8 cellular contexts compared by ENCODE assay signal in the genomic region with DNA sequence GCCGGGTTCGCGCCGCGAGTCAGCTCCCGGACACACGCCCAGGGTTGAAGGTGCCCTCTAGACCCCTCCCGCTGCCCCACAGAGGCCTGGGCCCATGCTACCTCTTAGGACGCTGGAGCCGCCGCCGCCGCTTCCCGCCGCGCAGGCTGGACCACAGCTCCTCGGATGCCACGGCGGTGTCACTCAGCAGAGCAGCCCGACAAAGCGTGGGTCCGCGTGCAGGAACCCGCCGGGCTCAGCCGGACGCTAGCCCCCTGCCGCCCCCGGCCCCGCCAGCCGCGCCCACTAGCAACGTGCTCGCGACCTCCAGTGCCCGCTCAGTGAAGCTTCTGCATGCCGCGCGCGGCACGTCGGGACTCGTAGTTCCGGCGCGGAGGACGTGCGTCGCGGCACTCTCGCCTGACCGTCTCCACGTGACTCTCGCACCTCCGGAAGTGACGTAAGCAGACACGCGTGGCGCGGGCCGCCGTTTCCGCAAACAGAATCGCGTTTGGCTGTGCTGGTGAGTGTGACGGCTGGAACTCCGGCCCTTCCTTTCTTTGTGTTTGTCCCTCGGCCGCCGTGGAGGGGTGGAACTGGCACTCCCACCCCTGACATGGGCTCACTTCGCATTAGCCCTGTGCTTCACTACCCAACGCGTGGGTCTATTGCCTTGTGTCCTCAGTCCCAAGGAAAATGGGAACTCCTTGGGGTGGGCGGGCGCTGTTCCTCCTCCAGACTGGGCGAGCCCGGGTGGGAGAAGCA. TPM values are rescaled to one million over a fixed set of nuclear protein-coding genes. Genes with fewer than 3 reads are reported as not detected.
DNase-seq lines count a peak whose midpoint lies in the region; ATAC-seq and TF ChIP-seq lines count a peak whose summit lies in the region.

TSS of gene FAM210A (minus strand) at position 331 of the 744 bp plus-strand sequence. CDS start 44,481 bp downstream, outside the sequence.
TSS of gene RNMT (plus strand) at position 446 of the 744 bp plus-strand sequence. CDS start 4,845 bp downstream, outside the sequence.

- no peaks in the 10 kb centered on the region for H3K9me3 Mint-ChIP-seq in activated CD4-positive, alpha-beta T cell treated with anti-CD3 and anti-CD28 coated beads, Interleukin-2, amount 10 ng/mL, durations not matched to agents 24 days and 14 days

- H3K4me3 ChIP-seq in BJ (ENCODE audit: low read depth, low read length) (peak within 1 kb of the TSS; percentile 98), coronary artery (peak within 1 kb of the TSS; percentile 83)

- peaks cover 36% of the 10 kb centered on the region for H3K36me3 Mint-ChIP-seq in activated CD4-positive, alpha-beta T cell treated with anti-CD3 and anti-CD28 coated beads, Interleukin-2, amount 10 ng/mL, durations not matched to agents 24 days and 14 days (ENCODE audit: low read depth)

- ATAC-seq in HG03460 (IDR thresholded peaks at IDR 0.05; ENCODE audit: unreplicated experiment): peak; percentile 89

- POLR2A ChIA-PET in BJ (lab: Charles Lee): no interaction called here

- CTCF ChIA-PET in BJ (lab: Yijun Ruan, JAX): no interaction called here

- TF ChIP-seq CTCF in BJ (IDR thresholded peaks at IDR 0.05; ENCODE audit: insufficient read depth, low read depth, low read length) (no peak), coronary artery (IDR thresholded peaks at IDR 0.05) (no peak)

- peak within 1 kb of the TSS; percentile 85 for H3K4me3 Mint-ChIP-seq in activated CD4-positive, alpha-beta T cell treated with anti-CD3 and anti-CD28 coated beads, Interleukin-2, amount 10 ng/mL, durations not matched to agents 24 days and 14 days

- H3K27ac ChIP-seq in coronary artery (peak within 1 kb of the TSS; percentile 93 to 94), layer of hippocampus (ENCODE audit: low read depth, low read length) (peak within 1 kb of the TSS; percentile 92)

- H3K27ac Mint-ChIP-seq in activated CD4-positive, alpha-beta T cell treated with anti-CD3 and anti-CD28 coated beads, Interleukin-2, amount 10 ng/mL, durations not matched to agents 24 days and 14 days: peak within 1 kb of the TSS; percentile 83

- DNase-seq in BJ (ENCODE audit: low read depth) (peak; percentile 65), GM19240 (ENCODE audit: insufficient read length, low spot score) (peak; percentile 61), NCI-H526 (lab: John Stamatoyannopoulos, UW) (peak; percentile 69 to 94), coronary artery (ENCODE audit: low spot score) (peak; percentile 97)
- peak; percentile 99 for DNase-seq in activated CD4-positive, alpha-beta T cell treated with anti-CD3 and anti-CD28 coated beads, Interleukin-2, amount 10 ng/mL, durations not matched to agents 24 days and 14 days
- DNase-seq in stimulated activated CD4-positive, alpha-beta T cell treated with anti-CD3 and anti-CD28 coated beads, Interleukin-1b, Interleukin-23, amount 100 ng/mL, for 4 hours (ENCODE audit: low read depth in 2 of 2): peak; percentile 86 to 91

- intact Hi-C loops in activated CD4-positive, alpha-beta T cell treated with anti-CD3 and anti-CD28 coated beads, Interleukin-2, amount 10 ng/mL, durations not matched to agents 24 days and 14 days (cut with micrococcal nuclease): loop anchor here (1.0 to 10.0 kb wide), 6 partner anchors 52 to 1022 kb away; partner anchors contain the start of genes CEP192, CEP76 and PSMG2

- H3K36me3 ChIP-seq in BJ (ENCODE audit: control insufficient read depth, insufficient read depth, low read length): no peaks in the 10 kb centered on the region

- peaks cover 57% of the 10 kb centered on the region for H3K4me1 Mint-ChIP-seq in activated CD4-positive, alpha-beta T cell treated with anti-CD3 and anti-CD28 coated beads, Interleukin-2, amount 10 ng/mL, durations not matched to agents 24 days and 14 days

- H3K27me3 Mint-ChIP-seq in activated CD4-positive, alpha-beta T cell treated with anti-CD3 and anti-CD28 coated beads, Interleukin-2, amount 10 ng/mL, durations not matched to agents 24 days and 14 days: no peaks in the 10 kb centered on the region

- no peaks in the 10 kb centered on the region for H3K27me3 ChIP-seq in BJ (ENCODE audit: control insufficient read depth, insufficient read depth, low read length)
- H3K27me3 ChIP-seq in layer of hippocampus (ENCODE audit: control insufficient read depth, insufficient read depth, low read length): no peaks in the 10 kb centered on the region

RNA-seq across cellular contexts. Expression of gene FAM210A, which starts in this region (rescaled TPM):
- polyA plus RNA-seq in BJ (2011; rRNA removed): 9.9 and 13.8 TPM in 2 replicates
- 9.8 and 12.9 TPM in 2 replicates for polyA minus RNA-seq in BJ (2011; rRNA and poly(A)+ RNA removed)
- 37.2 and 42.3 TPM in 2 replicates for total RNA-seq in activated CD4-positive, alpha-beta T cell treated with anti-CD3 and anti-CD28 coated beads, Interleukin-2, amount 10 ng/mL, durations not matched to agents 24 days and 14 days

RNA-seq across cellular contexts. Expression of gene RNMT, which starts in this region (rescaled TPM):
- polyA plus RNA-seq in BJ (2011; rRNA removed): 10.7 and 18.6 TPM in 2 replicates
- polyA minus RNA-seq in BJ (2011; rRNA and poly(A)+ RNA removed): 5.1 and 8.7 TPM in 2 replicates
- 57.8 and 65.9 TPM in 2 replicates for total RNA-seq in activated CD4-positive, alpha-beta T cell treated with anti-CD3 and anti-CD28 coated beads, Interleukin-2, amount 10 ng/mL, durations not matched to agents 24 days and 14 days

Comparison
In these comparisons a context has a peak if more than half of its experiments do, and no peak if none do; other contexts are left out.
1. Peak in every context shown above with its lines: DNase-seq, ATAC-seq, H3K4me3 ChIP-seq and H3K27ac ChIP-seq.